In genomic region chr2:64574871-64575270, GRCh38 we compare ENCODE assay signal across 28 cellular contexts. TPM values are rescaled to one million over a fixed set of nuclear protein-coding genes. Genes with fewer than 3 reads are reported as not detected.
A peak's percentile ranks its signal among the peaks of the same experiment; 100 is the strongest.
DNase-seq lines count a peak whose midpoint lies in the region; ATAC-seq and TF ChIP-seq lines count a peak whose summit lies in the region.
"Had no signal": no experiment of that assay in that cellular context is flagged by ENCODE, and none has a peak within 500 bp of the region (broad histone marks: within the 10 kb centered on the region; RNA-seq: fewer than 3 reads in every experiment).

No MANE protein-coding gene starts in this region.

- H3K4me3 ChIP-seq in mammary epithelial cell (replicated peaks in 1 of 3; ENCODE audit: insufficient read depth in 1 of 3, low read depth in 2 of 3, low read length in 3 of 3) = no peak overlapping the region
- H3K4me3 ChIP-seq: ascending aorta, gastroesophageal sphincter, neural progenitor cell, suprapubic skin, upper lobe of right lung had no signal

- H3K9me3 ChIP-seq in mammary epithelial cell (replicated peaks; ENCODE audit: insufficient read depth, low read length) (no peaks in the 10 kb centered on the region), T-helper 17 cell (ENCODE audit: control insufficient read depth, low read length, poor library complexity, severe bottlenecking) (no peaks in the 10 kb centered on the region)
- H3K9me3 ChIP-seq: ascending aorta, gastroesophageal sphincter, suprapubic skin, upper lobe of right lung had no signal

- H3K27me3 Mint-ChIP-seq in MCF 10A (ENCODE audit: insufficient read depth, unreplicated experiment) = no peaks in the 10 kb centered on the region
- no peaks in the 10 kb centered on the region for H3K27me3 Mint-ChIP-seq in T-helper 17 cell
- H3K27me3 Mint-ChIP-seq: stimulated activated naive B cell treated with anti-CD40 and anti-IgM and Interleukin-4, amounts not matched to agents 10 μg/mL and 1 μg/mL and 100 μg/mL, for 72 hours had no signal

- no peak overlapping the region for H3K4me2 ChIP-seq in mammary epithelial cell (ENCODE audit: insufficient read depth, low read depth, low read length)
- H3K4me2 ChIP-seq: neural progenitor cell had no signal

- ATAC-seq in T-helper 17 cell (no peak), left cardiac atrium (no peak)
- no peak for ATAC-seq in stimulated activated effector memory CD8-positive, alpha-beta T cell treated with anti-CD3 and anti-CD28 coated beads, Interleukin-12 subunit alpha, Interleukin-12 subunit beta, amount 100 ng/mL, for 72 hours
- ATAC-seq: activated naive CD4-positive, alpha-beta T cell treated with anti-CD3 and anti-CD28 coated beads, Interleukin-2, amount 50 U/mL, for 72 hours; gastroesophageal sphincter; HCT116; stimulated activated naive B cell treated with anti-CD40 and anti-IgM and Interleukin-4, amounts not matched to agents 10 μg/mL and 1 μg/mL and 100 μg/mL, for 72 hours; upper lobe of right lung had no signal

- dilution Hi-C loops in mammary epithelial cell (cut with HindIII; ENCODE audit: low sequenced_read_pairs) = no loop called here

- no peaks in the 10 kb centered on the region for H3K27me3 ChIP-seq in mammary epithelial cell (ENCODE audit: insufficient read depth, low read length)
- H3K27me3 ChIP-seq: ascending aorta, gastroesophageal sphincter, neural progenitor cell, suprapubic skin, upper lobe of right lung had no signal

- no peaks in the 10 kb centered on the region for H3K4me1 ChIP-seq in mammary epithelial cell (ENCODE audit: insufficient read depth, low read length)
- H3K4me1 ChIP-seq: ascending aorta, gastroesophageal sphincter, neural progenitor cell, parathyroid adenoma, suprapubic skin, upper lobe of right lung had no signal

- CTCF ChIA-PET in MCF 10A (lab: Yijun Ruan, JAX) (interaction anchor here (0.7 to 1.1 kb wide), 3 partner anchors 33 to 282 kb away, joined by 3 to 4 read pairs (median 3); no protein-coding TSS in a partner anchor), mammary epithelial cell (lab: Charles Lee; ENCODE audit: low non-redundant PET) (no interaction called here)

- H3K36me3 Mint-ChIP-seq in MCF 10A (ENCODE audit: insufficient read depth, unreplicated experiment) (peaks cover 65% of the 10 kb centered on the region), T-helper 17 cell (ENCODE audit: low read depth) (peaks cover 2% of the 10 kb centered on the region)
- peaks cover 99% of the 10 kb centered on the region for H3K36me3 Mint-ChIP-seq in stimulated activated effector memory CD8-positive, alpha-beta T cell treated with anti-CD3 and anti-CD28 coated beads, Interleukin-12 subunit alpha, Interleukin-12 subunit beta, amount 100 ng/mL, for 72 hours
- H3K36me3 Mint-ChIP-seq: activated naive CD4-positive, alpha-beta T cell treated with anti-CD3 and anti-CD28 coated beads, Interleukin-2, amount 50 U/mL, for 72 hours had no signal

- peak; percentile 22 to 23 for DNase-seq in NOMO-1 (lab: John Stamatoyannopoulos, UW; ENCODE audit: unreplicated experiment in 2 of 2)
- no peak for DNase-seq in NOMO-1 treated with dmso at 0.1 percent for 144 hours (lab: John Stamatoyannopoulos, UW; ENCODE audit: unreplicated experiment)
- no peak for DNase-seq in MCF 10A (ENCODE audit: unreplicated experiment)
- DNase-seq in mammary epithelial cell = no peak
- DNase-seq in T-helper 17 cell = no peak
- DNase-seq in stimulated activated effector memory CD8-positive, alpha-beta T cell treated with anti-CD3 and anti-CD28 coated beads, Interleukin-12 subunit alpha, Interleukin-12 subunit beta, amount 100 ng/mL, for 72 hours (ENCODE audit: low spot score in 2 of 2) = no peak
- DNase-seq in left cardiac atrium = no peak
- DNase-seq in NCI-H345 (lab: John Stamatoyannopoulos, UW) = no peak
- DNase-seq: activated CD4-positive, CD25-positive, alpha-beta regulatory T cell treated with anti-CD3 and anti-CD28 coated beads, Interleukin-2, amount 50 U/mL, for 72 hours; effector CD8-positive, alpha-beta T cell; kidney glomerular epithelial cell; NCI-H1105; NCI-H187; NCI-H2171; NCI-H510A treated with DMSO at 0.1 percent for 48 hours; OCI-M1; retina; stimulated activated naive B cell treated with anti-CD40 and anti-IgM and Interleukin-4, amounts not matched to agents 10 μg/mL and 1 μg/mL and 100 μg/mL, for 72 hours; upper lobe of right lung had no signal

- H4K20me1 ChIP-seq in mammary epithelial cell (ENCODE audit: insufficient read depth, low read length) = no peaks in the 10 kb centered on the region

- no peak overlapping the region for H3K27ac ChIP-seq in mammary epithelial cell (ENCODE audit: insufficient read depth, low read depth, low read length)
- H3K27ac ChIP-seq: ascending aorta, gastroesophageal sphincter, neural progenitor cell, parathyroid adenoma, RWPE1, suprapubic skin, upper lobe of right lung had no signal

- 93% methylated on average over 1 of the region's 1 CpG for WGBS in mammary epithelial cell (ENCODE audit: low coverage, missing lambda C conversion rate)

- in situ Hi-C loops in mammary epithelial cell (cut with MboI; ENCODE audit: low sequenced_read_pairs in 2 of 2) = loop anchor here in 1 of 2 donors (25.0 kb wide), 1 partner anchor 238 kb away; no protein-coding TSS in a partner anchor

- no peaks in the 10 kb centered on the region for H3K4me1 Mint-ChIP-seq in MCF 10A (ENCODE audit: insufficient read depth, unreplicated experiment)
- H3K4me1 Mint-ChIP-seq in T-helper 17 cell = peaks cover 8% of the 10 kb centered on the region
- H3K4me1 Mint-ChIP-seq in stimulated activated effector memory CD8-positive, alpha-beta T cell treated with anti-CD3 and anti-CD28 coated beads, Interleukin-12 subunit alpha, Interleukin-12 subunit beta, amount 100 ng/mL, for 72 hours = peaks cover 7% of the 10 kb centered on the region
- H3K4me1 Mint-ChIP-seq: CD14-positive monocyte; neural progenitor cell; stimulated activated naive B cell treated with anti-CD40 and anti-IgM and Interleukin-4, amounts not matched to agents 10 μg/mL and 1 μg/mL and 100 μg/mL, for 72 hours had no signal

- no peak overlapping the region for H3K9ac ChIP-seq in mammary epithelial cell (ENCODE audit: insufficient read depth, low read length)
- H3K9ac ChIP-seq: neural progenitor cell, parathyroid adenoma had no signal

- H2AFZ ChIP-seq in mammary epithelial cell (ENCODE audit: low read depth, low read length) = no peak overlapping the region
- H2AFZ ChIP-seq: neural progenitor cell, parathyroid adenoma had no signal

- peaks cover 26% of the 10 kb centered on the region for H3K36me3 ChIP-seq in mammary epithelial cell (ENCODE audit: insufficient read depth, low read length)

- H3K9me3 Mint-ChIP-seq in MCF 10A (ENCODE audit: unreplicated experiment) = no peaks in the 10 kb centered on the region
- no peaks in the 10 kb centered on the region for H3K9me3 Mint-ChIP-seq in stimulated activated effector memory CD8-positive, alpha-beta T cell treated with anti-CD3 and anti-CD28 coated beads, Interleukin-12 subunit alpha, Interleukin-12 subunit beta, amount 100 ng/mL, for 72 hours
- H3K9me3 Mint-ChIP-seq: activated naive CD4-positive, alpha-beta T cell treated with anti-CD3 and anti-CD28 coated beads, Interleukin-2, amount 50 U/mL, for 72 hours; CD14-positive monocyte; neural progenitor cell; stimulated activated naive B cell treated with anti-CD40 and anti-IgM and Interleukin-4, amounts not matched to agents 10 μg/mL and 1 μg/mL and 100 μg/mL, for 72 hours had no signal

- no peaks in the 10 kb centered on the region for H3K79me2 ChIP-seq in mammary epithelial cell (ENCODE audit: insufficient read depth, low read length)
- H3K79me2 ChIP-seq: parathyroid adenoma had no signal

- H3K4me3 Mint-ChIP-seq in MCF 10A (ENCODE audit: unreplicated experiment) = no peak overlapping the region
- no peak overlapping the region for H3K4me3 Mint-ChIP-seq in T-helper 17 cell
- H3K4me3 Mint-ChIP-seq in stimulated activated effector memory CD8-positive, alpha-beta T cell treated with anti-CD3 and anti-CD28 coated beads, Interleukin-12 subunit alpha, Interleukin-12 subunit beta, amount 100 ng/mL, for 72 hours = no peak overlapping the region
- H3K4me3 Mint-ChIP-seq: CD14-positive monocyte; neural progenitor cell; stimulated activated naive B cell treated with anti-CD40 and anti-IgM and Interleukin-4, amounts not matched to agents 10 μg/mL and 1 μg/mL and 100 μg/mL, for 72 hours had no signal

- BruUV-seq in MCF 10A (replicated peaks; lab: Mats Ljungman, UMichigan) = no TSS peak
- BruUV-seq in mammary epithelial cell (replicated peaks; lab: Mats Ljungman, UMichigan) = no TSS peak

- TF ChIP-seq CTCF in MCF 10A (IDR thresholded peaks at IDR 0.05; ENCODE audit: unreplicated experiment) (no peak), mammary epithelial cell (conservative IDR thresholded peaks at IDR 0.05 in 1 of 2, IDR thresholded peaks at IDR 0.05 in 1 of 2; ENCODE audit: extremely low read depth in 1 of 2, insufficient read depth in 1 of 2, low read depth in 1 of 2, low read length in 2 of 2) (no peak)

- peak overlapping the region; percentile 52 for H3K27ac Mint-ChIP-seq in MCF 10A (ENCODE audit: low read depth, unreplicated experiment)
- H3K27ac Mint-ChIP-seq in T-helper 17 cell = peak overlapping the region; percentile 61
- H3K27ac Mint-ChIP-seq in stimulated activated effector memory CD8-positive, alpha-beta T cell treated with anti-CD3 and anti-CD28 coated beads, Interleukin-12 subunit alpha, Interleukin-12 subunit beta, amount 100 ng/mL, for 72 hours = peak overlapping the region; percentile 13
- H3K27ac Mint-ChIP-seq: neural progenitor cell; stimulated activated naive B cell treated with anti-CD40 and anti-IgM and Interleukin-4, amounts not matched to agents 10 μg/mL and 1 μg/mL and 100 μg/mL, for 72 hours had no signal

- POLR2A ChIA-PET in MCF 10A (lab: Yijun Ruan, JAX) = interaction anchor here (0.6 to 0.8 kb wide), 2 partner anchors 15 to 302 kb away, joined by 3 read pairs; no protein-coding TSS in a partner anchor

- intact Hi-C loops in MCF 10A (cut with micrococcal nuclease) = no loop called here
- intact Hi-C loops in mammary epithelial cell (cut with micrococcal nuclease) = no loop called here
- intact Hi-C loops in left cardiac atrium (cut with DNase I) = no loop called here

RNA-seq across cellular contexts. Expression of gene AFTPH, which starts 50.7 kb away (rescaled TPM):
- total RNA-seq in MCF 10A (2022) = 24.2 and 24.7 TPM in 2 replicates
- 10 to 100 TPM; 20.7 to 34.5 TPM for total RNA-seq in mammary epithelial cell
- 13.3 TPM for polyA plus RNA-seq in mammary epithelial cell
- 30.0 TPM for polyA minus RNA-seq in mammary epithelial cell
- total RNA-seq in T-helper 17 cell = 10 to 100 TPM; 33.2 to 34.8 TPM
- total RNA-seq in left cardiac atrium = 10 to 100 TPM; 12.1 to 12.8 TPM

Comparison
In these comparisons a context has a peak if more than half of its experiments do, and no peak if none do; other contexts are left out.
1. DNase-seq: peak in NOMO-1 (2 of 2); none in NOMO-1 treated with dmso at 0.1 percent for 144 hours (single experiment), MCF 10A (single experiment), mammary epithelial cell (single experiment), T-helper 17 cell (0 of 3), stimulated activated effector memory CD8-positive, alpha-beta T cell treated with anti-CD3 and anti-CD28 coated beads, Interleukin-12 subunit alpha, Interleukin-12 subunit beta, amount 100 ng/mL, for 72 hours (0 of 2), left cardiac atrium (single experiment) and NCI-H345 (single experiment).
2. Peak in every context shown above with its lines, with median percentiles within 50 percentile points of each other: H3K27ac Mint-ChIP-seq.